Comparison of ENCODE assay signal across 9 cellular contexts in genomic region chr10:97718659-97719142, GRCh38. TPM values are rescaled to one million over a fixed set of nuclear protein-coding genes. Genes with fewer than 3 reads are reported as not detected.
A peak's percentile ranks its signal among the peaks of the same experiment; 100 is the strongest.
DNase-seq lines count a peak whose midpoint lies in the region; ATAC-seq, FAIRE-seq and TF ChIP-seq lines count a peak whose summit lies in the region.
"Had no signal": no experiment of that assay in that cellular context is flagged by ENCODE, and none has a peak within 500 bp of the region (broad histone marks: within the 10 kb centered on the region; RNA-seq: fewer than 3 reads in every experiment).

No MANE protein-coding gene starts in this region.

- peak overlapping the region in 2 of 8 donors; percentile 21 to 47 for H3K27ac ChIP-seq in spleen

- no peak for TF ChIP-seq POLR2A in spleen (IDR thresholded peaks at IDR 0.05)

- DNase-seq in HuH-7 (ENCODE audit: low spot score) (peak; percentile 39), SHP77 (lab: John Stamatoyannopoulos, UW) (peak; percentile 44 to 50), iPS-NIHi11 (ENCODE audit: low spot score) (peak; percentile 54), spleen (peak; percentile 67), GM19239 (ENCODE audit: insufficient read length, low spot score) (no peak), NK-92 (lab: John Stamatoyannopoulos, UW; ENCODE audit: unreplicated experiment) (no peak), superior temporal gyrus (ENCODE audit: extremely low spot score) (no peak)
- DNase-seq: activated B cell treated with CpG ODN at 0.5 μM for 24 hours had no signal

- H3K27me3 ChIP-seq in spleen (replicated peaks in 1 of 7), result peaks cover 0 to 11% (median 4%) of the 10 kb centered on the region in 7 donors

- peaks cover 2 to 55% (median 33%) of the 10 kb centered on the region in 6 donors for H3K4me1 ChIP-seq in spleen

- intact Hi-C loops in spleen (cut with DNase I; ENCODE audit: low total_unique reads), result no loop called here

- no peak for FAIRE-seq in GM19239 (lab: Jason Lieb, UNC)

- no peak overlapping the region for H3K4me3 ChIP-seq in spleen

- no peaks in the 10 kb centered on the region for H3K36me3 ChIP-seq in spleen

- 46 to 72% (median 53%) methylated on average over 8 of the region's 8 CpGs for WGBS in spleen, 5 donors

- TF ChIP-seq CTCF in spleen (IDR thresholded peaks at IDR 0.05 in 8 of 11, conservative IDR thresholded peaks at IDR 0.05 in 3 of 11), result no peak

- ATAC-seq in GM18861 (IDR thresholded peaks at IDR 0.05; ENCODE audit: unreplicated experiment), result no peak

- H3K9me3 ChIP-seq in spleen, result no peaks in the 10 kb centered on the region

RNA-seq across cellular contexts. Expression of gene MARVELD1, which starts 5.2 kb away (rescaled TPM):
- 10 to 100 TPM; 11.0 to 24.6 (median 17.2) TPM for total RNA-seq in spleen
- polyA plus RNA-seq in spleen, result 1 to 10 TPM; 3.7 to 7.8 (median 6.4) TPM

RNA-seq across cellular contexts. Expression of gene ZFYVE27, which starts 18.2 kb away (rescaled TPM):
- 10 to 100 TPM; 29.2 to 42.2 (median 34.1) TPM for total RNA-seq in spleen
- 10 to 100 TPM; 16.8 to 24.7 (median 17.5) TPM for polyA plus RNA-seq in spleen

RNA-seq across cellular contexts. Expression of gene AVPI1, which starts 31.7 kb away (rescaled TPM):
- total RNA-seq in spleen, result 10 to 100 TPM in 6 of 7 donors, 1 to 10 TPM in 1; 4.8 to 35.8 (median 16.0) TPM
- 10 to 100 TPM in 1 of 3 donors, 1 to 10 TPM in 2; 4.0 to 12.2 (median 6.2) TPM for polyA plus RNA-seq in spleen

RNA-seq across cellular contexts. Expression of gene SFRP5, which starts 53.1 kb away (rescaled TPM):
- not detected for total RNA-seq in spleen
- 1 to 10 TPM in 1 of 3 donors, under 1 TPM in 1, not detected in 1; 0.09 to 3.6 TPM for polyA plus RNA-seq in spleen
- total RNA-seq: activated B cell treated with CpG ODN at 0.5 μM for 24 hours had no signal

Comparison
In these comparisons a context has a peak if more than half of its experiments do, and no peak if none do; other contexts are left out.
1. DNase-seq: peak in HuH-7 (single experiment), SHP77 (2 of 2), iPS-NIHi11 (single experiment) and spleen (single experiment); none in GM19239 (single experiment), NK-92 (single experiment) and superior temporal gyrus (single experiment).